Comparison of ENCODE assay signal across 1 cellular context in the genomic region with DNA sequence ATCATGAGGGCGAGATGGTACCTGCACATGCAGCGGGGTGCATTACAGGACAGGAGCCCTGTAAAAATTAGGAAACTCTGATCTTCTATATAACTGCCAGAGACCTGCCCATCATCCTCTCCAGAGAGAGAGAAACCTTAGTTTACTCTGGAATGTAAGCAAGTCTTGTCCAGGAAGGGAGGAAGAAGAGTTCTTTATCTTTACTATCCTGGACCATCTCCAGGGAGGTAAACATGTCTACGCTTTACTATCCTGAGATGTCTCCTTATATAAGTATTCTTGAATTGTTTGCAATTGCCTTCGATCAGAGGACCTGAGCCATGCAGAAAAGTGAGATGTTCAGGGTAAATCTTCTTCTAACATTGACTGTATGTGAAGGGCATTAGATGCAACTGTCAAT.
TF ChIP-seq lines count a peak whose summit lies in the region.

No MANE protein-coding gene starts in this region.

TF ChIP-seq in A549, 52 proteins besides CTCF, POLR2A, EP300 and RAD21 (continued from another document):
- no peak for TF ChIP-seq HOXA7 (CRISPR knock-in tag; IDR thresholded peaks at IDR 0.05)
- TF ChIP-seq JUN (IDR thresholded peaks at IDR 0.05), result no peak
